ENCODE assay signal across 8 cellular contexts in genomic region chr15:40941078-40941527, GRCh38. TPM values are rescaled to one million over a fixed set of nuclear protein-coding genes. Genes with fewer than 3 reads are reported as not detected.
DNase-seq lines count a peak whose midpoint lies in the region; ATAC-seq and TF ChIP-seq lines count a peak whose summit lies in the region.

No MANE protein-coding gene starts in this region.

- peak overlapping the region; percentile 28 for H3K27ac Mint-ChIP-seq in activated CD8-positive, alpha-beta memory T cell treated with anti-CD3 and anti-CD28 coated beads, Interleukin-2, amount 10 ng/mL, durations not matched to agents 7 days and 5 days
- peak overlapping the region; percentile 72 for H3K27ac Mint-ChIP-seq in activated T-helper 1 cell treated with anti-CD3 and anti-CD28 coated beads, Interleukin-12 subunit alpha, Interleukin-12 subunit beta, Interleukin-2, Interleukin-4 antibody, amounts not matched to agents 30 ng/mL and 10 ng/mL and 1 ng/mL, durations not matched to agents 14 hours and 24 hours and 36 hours
- H3K27ac Mint-ChIP-seq in immature natural killer cell, result peak overlapping the region in 5 of 6 donors; percentile 8 to 56 (median 30)

- TF ChIP-seq CTCF in testis (IDR thresholded peaks at IDR 0.05), result no peak

- no peaks in the 10 kb centered on the region for H3K27me3 ChIP-seq in testis

- H3K36me3 Mint-ChIP-seq in activated CD8-positive, alpha-beta memory T cell treated with anti-CD3 and anti-CD28 coated beads, Interleukin-2, amount 10 ng/mL, durations not matched to agents 7 days and 5 days, result no peaks in the 10 kb centered on the region
- H3K36me3 Mint-ChIP-seq in activated T-helper 1 cell treated with anti-CD3 and anti-CD28 coated beads, Interleukin-12 subunit alpha, Interleukin-12 subunit beta, Interleukin-2, Interleukin-4 antibody, amounts not matched to agents 30 ng/mL and 10 ng/mL and 1 ng/mL, durations not matched to agents 14 hours and 24 hours and 36 hours (ENCODE audit: low read depth), result no peaks in the 10 kb centered on the region
- H3K36me3 Mint-ChIP-seq in immature natural killer cell, result no peaks in the 10 kb centered on the region

- TF ChIP-seq POLR2A in testis (IDR thresholded peaks at IDR 0.05), result no peak

- H3K9me3 Mint-ChIP-seq in activated CD8-positive, alpha-beta memory T cell treated with anti-CD3 and anti-CD28 coated beads, Interleukin-2, amount 10 ng/mL, durations not matched to agents 7 days and 5 days (ENCODE audit: low read depth), result no peaks in the 10 kb centered on the region
- no peaks in the 10 kb centered on the region for H3K9me3 Mint-ChIP-seq in activated T-helper 1 cell treated with anti-CD3 and anti-CD28 coated beads, Interleukin-12 subunit alpha, Interleukin-12 subunit beta, Interleukin-2, Interleukin-4 antibody, amounts not matched to agents 30 ng/mL and 10 ng/mL and 1 ng/mL, durations not matched to agents 14 hours and 24 hours and 36 hours
- H3K9me3 Mint-ChIP-seq in immature natural killer cell, result no peaks in the 10 kb centered on the region

- H3K27me3 Mint-ChIP-seq in activated CD8-positive, alpha-beta memory T cell treated with anti-CD3 and anti-CD28 coated beads, Interleukin-2, amount 10 ng/mL, durations not matched to agents 7 days and 5 days, result peaks cover 4% of the 10 kb centered on the region
- H3K27me3 Mint-ChIP-seq in activated T-helper 1 cell treated with anti-CD3 and anti-CD28 coated beads, Interleukin-12 subunit alpha, Interleukin-12 subunit beta, Interleukin-2, Interleukin-4 antibody, amounts not matched to agents 30 ng/mL and 10 ng/mL and 1 ng/mL, durations not matched to agents 14 hours and 24 hours and 36 hours (ENCODE audit: insufficient read depth), result peaks cover 3% of the 10 kb centered on the region
- H3K27me3 Mint-ChIP-seq in immature natural killer cell (ENCODE audit: low read depth in 3 of 3), result peaks cover 0 to 8% (median 3%) of the 10 kb centered on the region in 3 donors

- intact Hi-C loops in activated T-helper 1 cell treated with anti-CD3 and anti-CD28 coated beads, Interleukin-12 subunit alpha, Interleukin-12 subunit beta, Interleukin-2, Interleukin-4 antibody, amounts not matched to agents 30 ng/mL and 10 ng/mL and 1 ng/mL, durations not matched to agents 14 hours and 24 hours and 36 hours (cut with micrococcal nuclease), result loop anchor here (1.0 to 5.0 kb wide), 3 partner anchors 12 to 341 kb away; partner anchors contain the start of gene DLL4
- intact Hi-C loops in testis (cut with DNase I; ENCODE audit: low total_unique reads), result loop anchor here (10.0 kb wide), 1 partner anchor 84 kb away; no protein-coding TSS in a partner anchor

- H3K36me3 ChIP-seq in testis (ENCODE audit: low read depth, missing control alignments), result no peaks in the 10 kb centered on the region

- WGBS in testis, 2 donors, result 9 to 38% methylated on average over 1 to 7 of the region's 7 CpGs

- no peak for DNase-seq in activated CD8-positive, alpha-beta memory T cell treated with anti-CD3 and anti-CD28 coated beads, Interleukin-2, amount 10 ng/mL, durations not matched to agents 7 days and 5 days
- no peak for DNase-seq in activated CD8-positive, alpha-beta memory T cell treated with anti-CD3 and anti-CD28 coated beads, Interleukin-2, amount 50 U/mL, for 48 hours
- no peak for DNase-seq in activated T-helper 1 cell treated with anti-CD3 and anti-CD28 coated beads, Interleukin-12 subunit alpha, Interleukin-12 subunit beta, Interleukin-2, Interleukin-4 antibody, amounts not matched to agents 30 ng/mL and 10 ng/mL and 1 ng/mL, durations not matched to agents 14 hours and 24 hours and 36 hours (ENCODE audit: low spot score)
- DNase-seq in immature natural killer cell (no peak), testis (no peak), medulla oblongata (ENCODE audit: extremely low spot score) (no peak), foreskin melanocyte (no peak)

- no peak for ATAC-seq in activated CD8-positive, alpha-beta memory T cell treated with anti-CD3 and anti-CD28 coated beads, Interleukin-2, amount 10 ng/mL, durations not matched to agents 7 days and 5 days
- no peak for ATAC-seq in GM19463 (IDR thresholded peaks at IDR 0.05; ENCODE audit: unreplicated experiment)

- no peaks in the 10 kb centered on the region for H3K9me3 ChIP-seq in testis

- CTCF ChIA-PET in activated CD8-positive, alpha-beta memory T cell treated with anti-CD3 and anti-CD28 coated beads, Interleukin-2, amount 10 ng/mL, durations not matched to agents 7 days and 5 days (lab: Charles Lee), result interaction anchor here (0.5 to 5.2 kb wide), 26 partner anchors 11 to 333 kb away, joined by 3 to 102 read pairs (median 4); partner anchors contain the start of genes CHAC1, CHP1, DLL4 and EXD1

- peak overlapping the region; percentile 11 for H3K4me3 Mint-ChIP-seq in activated CD8-positive, alpha-beta memory T cell treated with anti-CD3 and anti-CD28 coated beads, Interleukin-2, amount 10 ng/mL, durations not matched to agents 7 days and 5 days
- H3K4me3 Mint-ChIP-seq in activated T-helper 1 cell treated with anti-CD3 and anti-CD28 coated beads, Interleukin-12 subunit alpha, Interleukin-12 subunit beta, Interleukin-2, Interleukin-4 antibody, amounts not matched to agents 30 ng/mL and 10 ng/mL and 1 ng/mL, durations not matched to agents 14 hours and 24 hours and 36 hours, result peak overlapping the region; percentile 37
- peak overlapping the region; percentile 33 to 65 (median 40) for H3K4me3 Mint-ChIP-seq in immature natural killer cell

- H3K4me1 Mint-ChIP-seq in activated CD8-positive, alpha-beta memory T cell treated with anti-CD3 and anti-CD28 coated beads, Interleukin-2, amount 10 ng/mL, durations not matched to agents 7 days and 5 days, result peaks cover 30% of the 10 kb centered on the region
- H3K4me1 Mint-ChIP-seq in activated T-helper 1 cell treated with anti-CD3 and anti-CD28 coated beads, Interleukin-12 subunit alpha, Interleukin-12 subunit beta, Interleukin-2, Interleukin-4 antibody, amounts not matched to agents 30 ng/mL and 10 ng/mL and 1 ng/mL, durations not matched to agents 14 hours and 24 hours and 36 hours (ENCODE audit: low read depth), result peaks cover 20% of the 10 kb centered on the region
- peaks cover 21 to 29% of the 10 kb centered on the region in 2 donors for H3K4me1 Mint-ChIP-seq in immature natural killer cell

- peak overlapping the region; percentile 58 to 60 for H3K4me3 ChIP-seq in testis

- H3K27ac ChIP-seq in testis, result peak overlapping the region in 1 of 2 donors; percentile 56

- H3K4me1 ChIP-seq in testis, result peaks cover 10% of the 10 kb centered on the region

RNA-seq across cellular contexts. Expression of gene DLL4, which starts 12.0 kb away (rescaled TPM):
- total RNA-seq in activated CD8-positive, alpha-beta memory T cell treated with anti-CD3 and anti-CD28 coated beads, Interleukin-2, amount 10 ng/mL, durations not matched to agents 7 days and 5 days, result under 1 TPM in 1 of 2 experiments, not detected in 1; 0.12 TPM
- total RNA-seq in activated T-helper 1 cell treated with anti-CD3 and anti-CD28 coated beads, Interleukin-12 subunit alpha, Interleukin-12 subunit beta, Interleukin-2, Interleukin-4 antibody, amounts not matched to agents 30 ng/mL and 10 ng/mL and 1 ng/mL, durations not matched to agents 14 hours and 24 hours and 36 hours, result 0.29 and 0.36 TPM in 2 replicates
- polyA plus RNA-seq in immature natural killer cell (not detected), testis (ENCODE audit: insufficient read depth, low read depth, low replicate concordance) (2.0 TPM)
- total RNA-seq in testis, result 1 to 10 TPM; 3.5 to 3.9 TPM

RNA-seq across cellular contexts. Expression of gene CHAC1, which starts 12.2 kb away (rescaled TPM):
- 10 to 100 TPM in 1 of 2 experiments, 1 to 10 TPM in 1; 8.3 to 13.0 TPM for total RNA-seq in activated CD8-positive, alpha-beta memory T cell treated with anti-CD3 and anti-CD28 coated beads, Interleukin-2, amount 10 ng/mL, durations not matched to agents 7 days and 5 days
- total RNA-seq in activated T-helper 1 cell treated with anti-CD3 and anti-CD28 coated beads, Interleukin-12 subunit alpha, Interleukin-12 subunit beta, Interleukin-2, Interleukin-4 antibody, amounts not matched to agents 30 ng/mL and 10 ng/mL and 1 ng/mL, durations not matched to agents 14 hours and 24 hours and 36 hours, result 11.7 and 12.4 TPM in 2 replicates
- polyA plus RNA-seq in immature natural killer cell (under 1 TPM in 1 of 3 donors, not detected in 2; 0.77 TPM), testis (ENCODE audit: insufficient read depth, low read depth, low replicate concordance) (1.8 TPM)
- 1 to 10 TPM; 2.5 to 5.9 TPM for total RNA-seq in testis

RNA-seq across cellular contexts. Expression of gene VPS18, which starts 46.9 kb away (rescaled TPM):
- total RNA-seq in activated CD8-positive, alpha-beta memory T cell treated with anti-CD3 and anti-CD28 coated beads, Interleukin-2, amount 10 ng/mL, durations not matched to agents 7 days and 5 days, result 10 to 100 TPM; 16.9 to 19.5 TPM
- total RNA-seq in activated T-helper 1 cell treated with anti-CD3 and anti-CD28 coated beads, Interleukin-12 subunit alpha, Interleukin-12 subunit beta, Interleukin-2, Interleukin-4 antibody, amounts not matched to agents 30 ng/mL and 10 ng/mL and 1 ng/mL, durations not matched to agents 14 hours and 24 hours and 36 hours, result 15.0 and 16.7 TPM in 2 replicates
- polyA plus RNA-seq in immature natural killer cell, result 10 to 100 TPM; 20.8 to 36.8 (median 35.3) TPM
- 10 to 100 TPM; 25.5 to 33.4 TPM for total RNA-seq in testis
- polyA plus RNA-seq in testis (ENCODE audit: insufficient read depth, low read depth, low replicate concordance), result 16.3 TPM
